Comparison of ENCODE assay signal across 31 cellular contexts in the genomic region with DNA sequence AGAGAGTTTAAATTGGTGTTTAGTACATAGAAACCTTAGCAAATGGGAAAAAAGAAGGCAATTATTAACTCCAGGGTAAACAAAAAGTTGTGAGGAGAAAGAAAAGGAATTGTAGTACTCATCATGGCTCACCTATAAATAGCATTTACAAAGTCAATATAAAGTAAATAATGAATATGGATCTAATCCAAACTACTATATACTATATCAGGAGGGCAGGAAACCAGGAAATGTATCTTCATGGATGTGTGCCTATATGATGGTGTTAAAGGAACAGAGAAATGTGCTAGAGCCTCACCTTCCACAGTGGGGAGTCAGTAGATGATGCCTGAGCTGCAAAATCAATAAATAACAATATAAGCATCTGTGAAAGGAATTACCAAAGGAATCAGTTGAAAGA.
"Had no signal": no experiment of that assay in that cellular context is flagged by ENCODE, and none has a peak within 500 bp of the region (broad histone marks: within the 10 kb centered on the region; RNA-seq: fewer than 3 reads in every experiment).

No MANE protein-coding gene starts in this region.

- H3K4me3 ChIP-seq: adrenal gland, body of pancreas, breast epithelium had no signal

- H3K36me3 Mint-ChIP-seq: activated naive CD8-positive, alpha-beta T cell treated with anti-CD3 and anti-CD28 coated beads, Interleukin-2, amount 10 ng/mL, durations not matched to agents 7 days and 5 days had no signal

- H3K27me3 Mint-ChIP-seq: activated B cell treated with CpG ODN at 0.5 μM for 24 hours had no signal

- ATAC-seq: activated CD8-positive, alpha-beta memory T cell treated with anti-CD3 and anti-CD28 coated beads, Interleukin-2, amount 10 ng/mL, durations not matched to agents 7 days and 5 days; activated CD8-positive, alpha-beta T cell treated with anti-CD3 and anti-CD28 coated beads for 36 hours; body of pancreas had no signal

- DNase-seq: activated B cell treated with CpG ODN at 0.5 μM for 24 hours; activated CD4-positive, alpha-beta memory T cell treated with anti-CD3 and anti-CD28 coated beads for 36 hours; activated CD4-positive, alpha-beta T cell treated with anti-CD3 and anti-CD28 coated beads for 4 hours; activated CD4-positive, alpha-beta T cell treated with anti-CD3 and anti-CD28 coated beads, Interleukin-2, amount 10 ng/mL, durations not matched to agents 24 days and 14 days; activated CD4-positive, alpha-beta T cell treated with anti-CD3 and anti-CD28 coated beads, Interleukin-2, amount 50 U/mL, for 1 hour; activated CD4-positive, alpha-beta T cell treated with anti-CD3 and anti-CD28 coated beads, Interleukin-2, amount 50 U/mL, for 4 hours; activated CD4-positive, CD25-positive, alpha-beta regulatory T cell treated with anti-CD3 and anti-CD28 coated beads, Interleukin-2, amount 50 U/mL, for 72 hours; activated CD8-positive, alpha-beta memory T cell treated with anti-CD3 and anti-CD28 coated beads for 24 hours; activated CD8-positive, alpha-beta memory T cell treated with anti-CD3 and anti-CD28 coated beads, Interleukin-2, amount 10 ng/mL, durations not matched to agents 7 days and 5 days; activated CD8-positive, alpha-beta memory T cell treated with anti-CD3 and anti-CD28 coated beads, Interleukin-2, amount 50 U/mL, for 48 hours; activated CD8-positive, alpha-beta T cell treated with anti-CD3 and anti-CD28 coated beads for 36 hours; activated effector memory CD4-positive, alpha-beta T cell treated with anti-CD3 and anti-CD28 coated beads, Interleukin-2, amount 50 U/mL, for 16 hours; activated gamma-delta T cell treated with Interleukin-2 at 50 U/mL for 16 hours; activated naive CD4-positive, alpha-beta T cell; activated naive CD4-positive, alpha-beta T cell treated with anti-CD3 and anti-CD28 coated beads for 36 hours; activated naive CD4-positive, alpha-beta T cell treated with anti-CD3 and anti-CD28 coated beads, Interleukin-2, amount 50 U/mL, for 16 hours; activated naive CD8-positive, alpha-beta T cell treated with anti-CD3 and anti-CD28 coated beads, Interleukin-2, amount 10 ng/mL, durations not matched to agents 7 days and 5 days; activated T-cell treated with anti-CD3 and anti-CD28 coated beads, Interleukin-2, amount 50 U/mL, for 24 hours; activated T-cell treated with anti-CD3 and anti-CD28 coated beads, Interleukin-2, amount 50 U/mL, for 48 hours; adrenal gland; amniotic stem cell; aorta; body of pancreas; brain microvascular endothelial cell; central memory CD4-positive, alpha-beta T cell; T-helper 1 cell; T-helper 2 cell; T-helper 9 cell had no signal

- H3K36me3 ChIP-seq: adrenal gland, brain microvascular endothelial cell, breast epithelium had no signal

- H3K27ac Mint-ChIP-seq: activated B cell treated with CpG ODN at 0.5 μM for 24 hours; activated CD4-positive, alpha-beta memory T cell treated with anti-CD3 and anti-CD28 coated beads for 36 hours; activated CD4-positive, alpha-beta T cell treated with anti-CD3 and anti-CD28 coated beads, Interleukin-2, amount 10 ng/mL, durations not matched to agents 24 days and 14 days; activated CD8-positive, alpha-beta memory T cell treated with anti-CD3 and anti-CD28 coated beads, Interleukin-2, amount 10 ng/mL, durations not matched to agents 7 days and 5 days; activated CD8-positive, alpha-beta T cell treated with anti-CD3 and anti-CD28 coated beads for 36 hours; activated naive CD4-positive, alpha-beta T cell treated with anti-CD3 and anti-CD28 coated beads for 36 hours; activated naive CD8-positive, alpha-beta T cell treated with anti-CD3 and anti-CD28 coated beads, Interleukin-2, amount 10 ng/mL, durations not matched to agents 7 days and 5 days; activated T-cell treated with anti-CD3 and anti-CD28 coated beads, Interleukin-2, amount 50 U/mL, for 24 hours; T-helper 1 cell treated with Interleukin-12 subunit alpha and Interleukin-12 subunit beta and Interleukin-4 antibody, amounts not matched to agents 30 μg/mL and 1 μg/mL, for 36 hours; T-helper 2 cell treated with Interferon-gamma antibody and Interleukin-4, amounts not matched to agents 5 μg/mL and 100 μg/mL, for 36 hours had no signal

- H3K9me3 ChIP-seq: body of pancreas had no signal

- H3K4me3 Mint-ChIP-seq: activated B cell treated with CpG ODN at 0.5 μM for 24 hours; activated CD4-positive, alpha-beta memory T cell treated with anti-CD3 and anti-CD28 coated beads for 36 hours; activated CD4-positive, alpha-beta T cell treated with anti-CD3 and anti-CD28 coated beads, Interleukin-2, amount 10 ng/mL, durations not matched to agents 24 days and 14 days; activated CD8-positive, alpha-beta memory T cell treated with anti-CD3 and anti-CD28 coated beads, Interleukin-2, amount 10 ng/mL, durations not matched to agents 7 days and 5 days; activated CD8-positive, alpha-beta T cell treated with anti-CD3 and anti-CD28 coated beads for 36 hours; activated naive CD4-positive, alpha-beta T cell treated with anti-CD3 and anti-CD28 coated beads for 36 hours; activated naive CD8-positive, alpha-beta T cell treated with anti-CD3 and anti-CD28 coated beads, Interleukin-2, amount 10 ng/mL, durations not matched to agents 7 days and 5 days; activated T-cell treated with anti-CD3 and anti-CD28 coated beads, Interleukin-2, amount 50 U/mL, for 24 hours; T-helper 1 cell treated with Interleukin-12 subunit alpha and Interleukin-12 subunit beta and Interleukin-4 antibody, amounts not matched to agents 30 μg/mL and 1 μg/mL, for 36 hours; T-helper 2 cell treated with Interferon-gamma antibody and Interleukin-4, amounts not matched to agents 5 μg/mL and 100 μg/mL, for 36 hours had no signal

- H3K4me1 Mint-ChIP-seq: activated naive CD8-positive, alpha-beta T cell treated with anti-CD3 and anti-CD28 coated beads, Interleukin-2, amount 10 ng/mL, durations not matched to agents 7 days and 5 days had no signal

- H3K4me1 ChIP-seq: adrenal gland, body of pancreas, breast epithelium had no signal
